18 cellular contexts compared by ENCODE assay signal in genomic region chr18:79979843-79980242, GRCh38.
"Had no signal": no experiment of that assay in that cellular context is flagged by ENCODE, and none has a peak within 500 bp of the region (broad histone marks: within the 10 kb centered on the region; RNA-seq: fewer than 3 reads in every experiment).

No MANE protein-coding gene starts in this region.

- H3K9me3 ChIP-seq: breast epithelium, psoas muscle, thoracic aorta had no signal

- H3K27me3 ChIP-seq: breast epithelium had no signal

- H3K4me3 Mint-ChIP-seq: activated B cell treated with CpG ODN at 0.5 μM for 24 hours; activated T-helper 1 cell treated with anti-CD3 and anti-CD28 coated beads, Interleukin-12 subunit alpha, Interleukin-12 subunit beta, Interleukin-2, Interleukin-4 antibody, amounts not matched to agents 30 ng/mL and 10 ng/mL and 1 ng/mL, durations not matched to agents 14 hours and 24 hours and 36 hours; immature natural killer cell had no signal

- H3K27ac ChIP-seq: breast epithelium, psoas muscle, thoracic aorta had no signal

- ATAC-seq: left ventricle myocardium superior, psoas muscle, right cardiac atrium had no signal

- H3K4me1 ChIP-seq: breast epithelium had no signal

- DNase-seq: activated B cell treated with CpG ODN at 0.5 μM for 24 hours; activated CD4-positive, alpha-beta T cell treated with anti-CD3 and anti-CD28 coated beads for 48 hours; activated CD8-positive, alpha-beta memory T cell treated with anti-CD3 and anti-CD28 coated beads, Interleukin-2, amount 50 U/mL, for 4 hours; activated gamma-delta T cell treated with Interleukin-2 at 50 U/mL for 16 hours; cortex of kidney; immature natural killer cell; kidney glomerular epithelial cell; left ventricle myocardium superior; psoas muscle; right cardiac atrium; small intestine; stimulated activated CD4-positive, alpha-beta T cell treated with anti-CD3 and anti-CD28 coated beads, Interleukin-15, amount 100 ng/mL, for 24 hours; stimulated activated CD4-positive, alpha-beta T cell treated with anti-CD3 and anti-CD28 coated beads, Interleukin-4, amount 100 ng/mL, for 1 hour had no signal

- H3K27ac Mint-ChIP-seq: activated B cell treated with CpG ODN at 0.5 μM for 24 hours; activated T-helper 1 cell treated with anti-CD3 and anti-CD28 coated beads, Interleukin-12 subunit alpha, Interleukin-12 subunit beta, Interleukin-2, Interleukin-4 antibody, amounts not matched to agents 30 ng/mL and 10 ng/mL and 1 ng/mL, durations not matched to agents 14 hours and 24 hours and 36 hours; immature natural killer cell had no signal

- H3K4me3 ChIP-seq: breast epithelium, psoas muscle, thoracic aorta had no signal

- H3K9me3 Mint-ChIP-seq: activated B cell treated with CpG ODN at 0.5 μM for 24 hours; activated T-helper 1 cell treated with anti-CD3 and anti-CD28 coated beads, Interleukin-12 subunit alpha, Interleukin-12 subunit beta, Interleukin-2, Interleukin-4 antibody, amounts not matched to agents 30 ng/mL and 10 ng/mL and 1 ng/mL, durations not matched to agents 14 hours and 24 hours and 36 hours; immature natural killer cell had no signal

- FAIRE-seq: astrocyte, small intestine, TTC549 had no signal

- H3K36me3 ChIP-seq: breast epithelium, thoracic aorta had no signal

- H3K27me3 Mint-ChIP-seq: activated B cell treated with CpG ODN at 0.5 μM for 24 hours had no signal
